Comparison of ENCODE assay signal across 16 cellular contexts in the genomic region with DNA sequence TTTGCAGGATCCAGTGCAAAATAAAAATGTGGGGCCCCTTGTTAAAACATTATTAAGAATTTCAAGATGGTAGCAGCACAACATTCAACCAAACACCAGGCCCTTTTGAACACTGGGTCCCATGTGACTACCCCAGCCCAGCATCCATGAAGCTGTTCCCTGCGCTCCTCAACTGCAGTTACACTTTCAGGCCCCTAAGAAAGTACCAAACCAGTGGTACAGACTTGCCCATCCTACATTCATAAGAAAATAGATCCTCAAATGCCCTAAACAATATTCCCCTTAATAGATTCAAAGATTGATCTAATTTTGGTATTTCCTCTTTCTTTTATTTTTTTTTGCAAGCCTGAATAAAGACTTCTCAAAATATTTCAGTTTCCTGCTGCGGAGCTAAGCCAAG.
DNase-seq lines count a peak whose midpoint lies in the region; ATAC-seq and TF ChIP-seq lines count a peak whose summit lies in the region.
"Had no signal": no experiment of that assay in that cellular context is flagged by ENCODE, and none has a peak within 500 bp of the region (broad histone marks: within the 10 kb centered on the region; RNA-seq: fewer than 3 reads in every experiment).

No MANE protein-coding gene starts in this region.

- H3K4me3 Mint-ChIP-seq in mesothelial cell of epicardium: no peak overlapping the region
- no peak overlapping the region for H3K4me3 Mint-ChIP-seq in stimulated activated effector memory CD8-positive, alpha-beta T cell treated with anti-CD3 and anti-CD28 coated beads, Interleukin-12 subunit alpha, Interleukin-12 subunit beta, amount 100 ng/mL, for 72 hours
- H3K4me3 Mint-ChIP-seq: IgD-negative memory B cell had no signal

- no peaks in the 10 kb centered on the region for H3K36me3 Mint-ChIP-seq in mesothelial cell of epicardium
- no peaks in the 10 kb centered on the region for H3K36me3 Mint-ChIP-seq in stimulated activated effector memory CD8-positive, alpha-beta T cell treated with anti-CD3 and anti-CD28 coated beads, Interleukin-12 subunit alpha, Interleukin-12 subunit beta, amount 100 ng/mL, for 72 hours
- H3K36me3 Mint-ChIP-seq: IgD-negative memory B cell had no signal

- no peaks in the 10 kb centered on the region for H3K9me3 Mint-ChIP-seq in mesothelial cell of epicardium
- H3K9me3 Mint-ChIP-seq in stimulated activated effector memory CD8-positive, alpha-beta T cell treated with anti-CD3 and anti-CD28 coated beads, Interleukin-12 subunit alpha, Interleukin-12 subunit beta, amount 100 ng/mL, for 72 hours: peaks cover 3% of the 10 kb centered on the region
- H3K9me3 Mint-ChIP-seq: IgD-negative memory B cell had no signal

- CTCF ChIA-PET in mammary epithelial cell (lab: Charles Lee; ENCODE audit: low non-redundant PET): no interaction called here

- peaks cover 46% of the 10 kb centered on the region for H3K79me2 ChIP-seq in mammary epithelial cell (ENCODE audit: insufficient read depth, low read length)

- ATAC-seq in left ventricle myocardium superior (no peak), GM18909 (IDR thresholded peaks at IDR 0.05; ENCODE audit: poor library complexity, unreplicated experiment) (no peak)
- no peak for ATAC-seq in stimulated activated effector memory CD8-positive, alpha-beta T cell treated with anti-CD3 and anti-CD28 coated beads, Interleukin-12 subunit alpha, Interleukin-12 subunit beta, amount 100 ng/mL, for 72 hours

- TF ChIP-seq CTCF in right atrium auricular region (IDR thresholded peaks at IDR 0.05) (no peak), mammary epithelial cell (conservative IDR thresholded peaks at IDR 0.05 in 1 of 2, IDR thresholded peaks at IDR 0.05 in 1 of 2; ENCODE audit: extremely low read depth in 1 of 2, insufficient read depth in 1 of 2, low read depth in 1 of 2, low read length in 2 of 2) (no peak), mesothelial cell of epicardium (IDR thresholded peaks at IDR 0.05; ENCODE audit: unreplicated experiment) (no peak)

- H3K27ac Mint-ChIP-seq in mesothelial cell of epicardium: peak overlapping the region; percentile 49
- H3K27ac Mint-ChIP-seq in stimulated activated effector memory CD8-positive, alpha-beta T cell treated with anti-CD3 and anti-CD28 coated beads, Interleukin-12 subunit alpha, Interleukin-12 subunit beta, amount 100 ng/mL, for 72 hours: no peak overlapping the region

- no peak overlapping the region for H2AFZ ChIP-seq in mammary epithelial cell (ENCODE audit: low read depth, low read length)

- in situ Hi-C loops in mammary epithelial cell (cut with MboI; ENCODE audit: low sequenced_read_pairs in 2 of 2): loop anchor here in 1 of 2 donors (5.0 to 25.0 kb wide), 2 partner anchors 98 to 193 kb away; a partner anchor contains a TSS

- H3K36me3 ChIP-seq in right atrium auricular region (no peaks in the 10 kb centered on the region), mammary epithelial cell (ENCODE audit: insufficient read depth, low read length) (no peaks in the 10 kb centered on the region)
- H3K36me3 ChIP-seq: left lung, ovary, transverse colon had no signal

- H3K9ac ChIP-seq in mammary epithelial cell (ENCODE audit: insufficient read depth, low read length): peak overlapping the region; percentile 44

- no peaks in the 10 kb centered on the region for H3K27me3 ChIP-seq in right atrium auricular region
- H3K27me3 ChIP-seq in mammary epithelial cell (ENCODE audit: insufficient read depth, low read length): no peaks in the 10 kb centered on the region
- H3K27me3 ChIP-seq: left lung, ovary, transverse colon had no signal

- dilution Hi-C loops in mammary epithelial cell (cut with HindIII; ENCODE audit: low sequenced_read_pairs): loop anchor here (5.0 to 25.0 kb wide), 3 partner anchors 82 to 193 kb away; a partner anchor contains a TSS

- peaks cover 0 to 37% of the 10 kb centered on the region in 2 donors for H3K4me1 ChIP-seq in right atrium auricular region
- H3K4me1 ChIP-seq in mammary epithelial cell (ENCODE audit: insufficient read depth, low read length): peaks cover 62% of the 10 kb centered on the region

- H3K27me3 Mint-ChIP-seq in mesothelial cell of epicardium (ENCODE audit: low read depth): no peaks in the 10 kb centered on the region
- H3K27me3 Mint-ChIP-seq: IgD-negative memory B cell had no signal

- no peaks in the 10 kb centered on the region for H4K20me1 ChIP-seq in mammary epithelial cell (ENCODE audit: insufficient read depth, low read length)

- DNase-seq in right atrium auricular region (ENCODE audit: low spot score) (no peak), left ventricle myocardium superior (no peak), mammary epithelial cell (no peak), mesothelial cell of epicardium (ENCODE audit: low spot score in 2 of 2, unreplicated experiment in 2 of 2) (no peak), NCI-H146 treated with DMSO at 0.1 percent for 48 hours (lab: John Stamatoyannopoulos, UW; ENCODE audit: unreplicated experiment) (no peak), kidney glomerular epithelial cell (lab: John Stamatoyannopoulos, UW) (no peak)
- DNase-seq in stimulated activated effector memory CD8-positive, alpha-beta T cell treated with anti-CD3 and anti-CD28 coated beads, Interleukin-12 subunit alpha, Interleukin-12 subunit beta, amount 100 ng/mL, for 72 hours (ENCODE audit: low spot score in 2 of 2): no peak
- DNase-seq: activated CD4-positive, alpha-beta T cell treated with anti-CD3 and anti-CD28 coated beads, Interleukin-2, amount 50 U/mL, for 4 hours; anterior cingulate cortex; left lung; NCI-H1417; NCI-H526; ovary; transverse colon had no signal

- TSS peak; percentile 54 for BruUV-seq in mammary epithelial cell (replicated peaks; lab: Mats Ljungman, UMichigan)

- peaks cover 64% of the 10 kb centered on the region for H3K4me1 Mint-ChIP-seq in mesothelial cell of epicardium
- peaks cover 39% of the 10 kb centered on the region for H3K4me1 Mint-ChIP-seq in stimulated activated effector memory CD8-positive, alpha-beta T cell treated with anti-CD3 and anti-CD28 coated beads, Interleukin-12 subunit alpha, Interleukin-12 subunit beta, amount 100 ng/mL, for 72 hours

- peak overlapping the region; percentile 69 for H3K4me2 ChIP-seq in mammary epithelial cell (ENCODE audit: insufficient read depth, low read depth, low read length)

- intact Hi-C loops in left ventricle myocardium superior (cut with micrococcal nuclease) (no loop called here), mammary epithelial cell (cut with micrococcal nuclease) (loop anchor here (2.0 to 5.0 kb wide), 4 partner anchors 44 to 88 kb away; no protein-coding TSS in a partner anchor)

- H3K27ac ChIP-seq in right atrium auricular region (peak overlapping the region; percentile 44 to 76), mammary epithelial cell (ENCODE audit: insufficient read depth, low read depth, low read length) (peak overlapping the region; percentile 89)
- H3K27ac ChIP-seq: ovary had no signal

- no peaks in the 10 kb centered on the region for H3K9me3 ChIP-seq in right atrium auricular region
- H3K9me3 ChIP-seq in mammary epithelial cell (replicated peaks; ENCODE audit: insufficient read depth, low read length): no peaks in the 10 kb centered on the region
- H3K9me3 ChIP-seq: left lung, ovary, transverse colon had no signal

- H3K4me3 ChIP-seq in right atrium auricular region (no peak overlapping the region), mammary epithelial cell (replicated peaks in 1 of 3; ENCODE audit: insufficient read depth in 1 of 3, low read depth in 2 of 3, low read length in 3 of 3) (no peak overlapping the region)
- H3K4me3 ChIP-seq: left lung, ovary, transverse colon had no signal

- WGBS in mammary epithelial cell (ENCODE audit: low coverage, missing lambda C conversion rate): 18% methylated on average over 2 of the region's 2 CpGs
